ENCODE assay signal across 23 cellular contexts in the genomic region with DNA sequence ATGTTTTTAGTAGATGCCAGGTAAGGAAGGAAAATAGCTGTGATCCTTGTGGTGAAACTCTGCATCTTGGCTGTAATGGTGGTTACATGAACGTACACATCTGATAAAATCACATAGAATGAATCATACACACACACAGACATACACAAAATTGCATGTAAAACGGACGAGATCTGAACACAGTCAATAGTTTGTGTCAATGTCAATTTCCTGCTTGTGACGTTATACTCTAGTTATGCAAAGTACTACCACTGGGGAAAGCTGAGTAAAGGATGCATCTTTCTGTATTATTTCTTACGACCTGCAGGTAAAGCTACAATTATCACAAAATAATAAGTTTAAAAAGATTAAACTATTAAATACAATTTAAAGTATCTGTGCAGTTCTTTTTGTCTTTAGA.
"Had no signal": no experiment of that assay in that cellular context is flagged by ENCODE, and none has a peak within 500 bp of the region (broad histone marks: within the 10 kb centered on the region; RNA-seq: fewer than 3 reads in every experiment).

No MANE protein-coding gene starts in this region.

- H3K4me3 ChIP-seq: ascending aorta, esophagus muscularis mucosa, gastrocnemius medialis, pancreas, skin epidermis, suprapubic skin, tibial nerve had no signal

- H3K27ac ChIP-seq: ascending aorta, esophagus muscularis mucosa, gastrocnemius medialis, pancreas, skin epidermis, suprapubic skin, tibial nerve, WERI-Rb-1 had no signal

- FAIRE-seq: colon, pancreas, urothelium cell line had no signal

- DNase-seq: activated CD4-positive, alpha-beta T cell treated with anti-CD3 and anti-CD28 coated beads for 1 hour; activated gamma-delta T cell treated with Interleukin-2 at 50 U/mL for 16 hours; activated T-cell treated with anti-CD3 and anti-CD28 coated beads, Interleukin-2, amount 50 U/mL, for 1 hour; central memory CD4-positive, alpha-beta T cell; effector memory CD4-positive, alpha-beta T cell; gastrocnemius medialis; head of caudate nucleus; hypothalamus; islet precursor cell; left cardiac atrium; pancreas; right cardiac atrium; stimulated activated CD4-positive, alpha-beta T cell treated with anti-CD3 and anti-CD28 coated beads, Interleukin-1b, Interleukin-23, amount 100 ng/mL, for 48 hours; stimulated activated naive CD8-positive, alpha-beta T cell treated with anti-CD3 and anti-CD28 coated beads, Interleukin-15, amount 100 ng/mL, for 72 hours; WERI-Rb-1 had no signal

- ATAC-seq: gastrocnemius medialis; left cardiac atrium; pancreas; right cardiac atrium; stimulated activated effector memory CD8-positive, alpha-beta T cell treated with anti-CD3 and anti-CD28 coated beads, Interleukin-12 subunit alpha, Interleukin-12 subunit beta, amount 100 ng/mL, for 72 hours; stimulated activated naive CD8-positive, alpha-beta T cell treated with anti-CD3 and anti-CD28 coated beads, Interleukin-15, amount 100 ng/mL, for 72 hours had no signal

- H3K36me3 ChIP-seq: ascending aorta, esophagus muscularis mucosa, gastrocnemius medialis, pancreas, suprapubic skin, tibial nerve, WERI-Rb-1 had no signal

- H3K27me3 ChIP-seq: ascending aorta, esophagus muscularis mucosa, gastrocnemius medialis, pancreas, suprapubic skin, tibial nerve had no signal

- H3K4me1 ChIP-seq: ascending aorta, esophagus muscularis mucosa, gastrocnemius medialis, pancreas, suprapubic skin, tibial nerve had no signal

- H3K9me3 ChIP-seq: ascending aorta, esophagus muscularis mucosa, gastrocnemius medialis, pancreas, suprapubic skin, tibial nerve had no signal
